Comparison of ENCODE assay signal across 2 cellular contexts in genomic region chr1:6683434-6683833, GRCh38.
TF ChIP-seq lines count a peak whose summit lies in the region.

No MANE protein-coding gene starts in this region.

TF ChIP-seq in IMR-90, 13 proteins besides CTCF, POLR2A, EP300 and RAD21:
- TF ChIP-seq RCOR1 (IDR thresholded peaks at IDR 0.05; ENCODE audit: insufficient replicate concordance, low read length) (no peak), CHD1 (IDR thresholded peaks at IDR 0.05; ENCODE audit: low read depth, low read length) (no peak), NFE2L2 (IDR thresholded peaks at IDR 0.05; ENCODE audit: low read depth, low read length) (no peak), MAFK (IDR thresholded peaks at IDR 0.05; ENCODE audit: low read depth, low read length) (no peak), SMC3 (IDR thresholded peaks at IDR 0.05; ENCODE audit: low read depth, low read length) (no peak), MAZ (IDR thresholded peaks at IDR 0.05; ENCODE audit: borderline replicate concordance, low read depth, low read length) (no peak), RFX5 (IDR thresholded peaks at IDR 0.05; ENCODE audit: low read depth, low read length) (no peak), USF2 (IDR thresholded peaks at IDR 0.05; ENCODE audit: low read depth, low read length) (no peak), BHLHE40 (IDR thresholded peaks at IDR 0.05; ENCODE audit: low read depth, low read length) (no peak), CEBPB (IDR thresholded peaks at IDR 0.05; ENCODE audit: low read depth, low read length) (no peak), MXI1 (IDR thresholded peaks at IDR 0.05; ENCODE audit: borderline replicate concordance, low read depth, low read length) (no peak), FOS (IDR thresholded peaks at IDR 0.05; ENCODE audit: low read depth, low read length) (no peak)
- TF ChIP-seq, protein P1, sequence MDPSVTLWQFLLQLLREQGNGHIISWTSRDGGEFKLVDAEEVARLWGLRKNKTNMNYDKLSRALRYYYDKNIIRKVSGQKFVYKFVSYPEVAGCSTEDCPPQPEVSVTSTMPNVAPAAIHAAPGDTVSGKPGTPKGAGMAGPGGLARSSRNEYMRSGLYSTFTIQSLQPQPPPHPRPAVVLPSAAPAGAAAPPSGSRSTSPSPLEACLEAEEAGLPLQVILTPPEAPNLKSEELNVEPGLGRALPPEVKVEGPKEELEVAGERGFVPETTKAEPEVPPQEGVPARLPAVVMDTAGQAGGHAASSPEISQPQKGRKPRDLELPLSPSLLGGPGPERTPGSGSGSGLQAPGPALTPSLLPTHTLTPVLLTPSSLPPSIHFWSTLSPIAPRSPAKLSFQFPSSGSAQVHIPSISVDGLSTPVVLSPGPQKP (IDR thresholded peaks at IDR 0.05; ENCODE audit: borderline replicate concordance, low read depth, low read length) = no peak

TF ChIP-seq in K562, 482 proteins besides CTCF, POLR2A, EP300 and RAD21:
- TF ChIP-seq HDAC1 (IDR thresholded peaks at IDR 0.05) = no peak
